In the genomic region with DNA sequence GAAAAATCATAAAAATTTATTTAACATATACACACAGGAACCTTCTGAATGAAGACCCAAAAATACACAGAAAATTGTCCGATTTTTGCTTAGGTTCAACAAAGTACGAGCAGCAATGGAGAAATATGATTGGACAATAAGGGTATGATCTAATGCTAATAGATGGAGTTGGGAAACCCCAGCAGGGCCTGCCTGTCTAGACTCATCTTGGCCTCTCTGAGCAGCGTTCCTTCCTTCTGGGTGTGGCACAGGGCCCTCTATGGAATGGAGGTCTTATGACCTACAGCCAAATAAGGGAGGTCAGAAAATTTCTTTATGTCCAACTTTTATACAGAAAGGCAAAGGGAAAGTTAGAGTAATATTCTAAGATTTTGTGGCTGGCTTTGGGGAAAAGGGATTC, we compare ENCODE assay signal across 32 cellular contexts.
"Had no signal": no experiment of that assay in that cellular context is flagged by ENCODE, and none has a peak within 500 bp of the region (broad histone marks: within the 10 kb centered on the region; RNA-seq: fewer than 3 reads in every experiment).

No MANE protein-coding gene starts in this region.

- ATAC-seq: activated CD8-positive, alpha-beta T cell treated with anti-CD3 and anti-CD28 coated beads, Interleukin-2, amount 10 ng/mL, durations not matched to agents 7 days and 5 days; activated T-cell treated with anti-CD3 and anti-CD28 coated beads, Interleukin-2, amount 50 U/mL, for 4 hours; HepG2; Panc1 had no signal

- H3K27me3 Mint-ChIP-seq: activated CD4-positive, alpha-beta T cell treated with anti-CD3 and anti-CD28 coated beads, Interleukin-2, amount 10 ng/mL, durations not matched to agents 24 days and 14 days; activated naive CD4-positive, alpha-beta T cell treated with anti-CD3 and anti-CD28 coated beads, Interleukin-2, amount 50 U/mL, for 24 hours; brain; IgD-negative memory B cell had no signal

- H3K36me3 Mint-ChIP-seq: brain, IgD-negative memory B cell had no signal

- H3K4me3 ChIP-seq: cardiac muscle cell, MG63, SJCRH30, SK-N-MC had no signal

- H3K27ac Mint-ChIP-seq: activated CD4-positive, alpha-beta T cell treated with anti-CD3 and anti-CD28 coated beads, Interleukin-2, amount 10 ng/mL, durations not matched to agents 24 days and 14 days; activated CD8-positive, alpha-beta T cell treated with anti-CD3 and anti-CD28 coated beads, Interleukin-2, amount 10 ng/mL, durations not matched to agents 7 days and 5 days; activated naive CD4-positive, alpha-beta T cell treated with anti-CD3 and anti-CD28 coated beads, Interleukin-2, amount 50 U/mL, for 24 hours; activated T-helper 1 cell treated with anti-CD3 and anti-CD28 coated beads, Interleukin-12 subunit alpha, Interleukin-12 subunit beta, Interleukin-2, Interleukin-4 antibody, amounts not matched to agents 30 ng/mL and 10 ng/mL and 1 ng/mL, durations not matched to agents 14 hours and 24 hours and 36 hours; brain; IgD-negative memory B cell had no signal

- H3K4me1 Mint-ChIP-seq: activated CD4-positive, alpha-beta T cell treated with anti-CD3 and anti-CD28 coated beads, Interleukin-2, amount 10 ng/mL, durations not matched to agents 24 days and 14 days had no signal

- DNase-seq: activated CD4-positive, alpha-beta T cell treated with anti-CD3 and anti-CD28 coated beads for 1 hour; activated CD4-positive, alpha-beta T cell treated with anti-CD3 and anti-CD28 coated beads, Interleukin-2, amount 10 ng/mL, durations not matched to agents 24 days and 14 days; activated CD4-positive, alpha-beta T cell treated with anti-CD3 and anti-CD28 coated beads, Interleukin-2, amount 50 U/mL, for 4 hours; activated CD4-positive, CD25-positive, alpha-beta regulatory T cell; activated CD8-positive, alpha-beta T cell treated with anti-CD3 and anti-CD28 coated beads, Interleukin-2, amount 10 ng/mL, durations not matched to agents 7 days and 5 days; activated effector memory CD4-positive, alpha-beta T cell treated with Interleukin-2 at 50 U/mL for 16 hours; activated T-cell treated with anti-CD3 and anti-CD28 coated beads for 4 hours; activated T-cell treated with anti-CD3 and anti-CD28 coated beads, Interleukin-2, amount 50 U/mL, for 4 hours; anterior cingulate cortex; Karpas-422; KBM-7; MG63; NCI-H1048; NCI-H1105 treated with DMSO at 0.1 percent for 48 hours; NCI-H1436; NCI-H1694; NCI-H1930; NCI-H2081 treated with DMSO at 0.1 percent for 48 hours; NCI-H345; NCI-H524 treated with DMSO at 0.1 percent for 48 hours; SHP77; SJCRH30; T1000; WERI-Rb-1 had no signal

- H3K27me3 ChIP-seq: cardiac muscle cell, MG63, SJCRH30 had no signal

- H3K36me3 ChIP-seq: cardiac muscle cell, MG63, SJCRH30, WERI-Rb-1 had no signal

- H3K9me3 Mint-ChIP-seq: activated CD4-positive, alpha-beta T cell treated with anti-CD3 and anti-CD28 coated beads, Interleukin-2, amount 10 ng/mL, durations not matched to agents 24 days and 14 days; activated naive CD4-positive, alpha-beta T cell treated with anti-CD3 and anti-CD28 coated beads, Interleukin-2, amount 50 U/mL, for 24 hours; activated T-helper 1 cell treated with anti-CD3 and anti-CD28 coated beads, Interleukin-12 subunit alpha, Interleukin-12 subunit beta, Interleukin-2, Interleukin-4 antibody, amounts not matched to agents 30 ng/mL and 10 ng/mL and 1 ng/mL, durations not matched to agents 14 hours and 24 hours and 36 hours had no signal

- H3K27ac ChIP-seq: cardiac muscle cell, SJCRH30, SK-N-MC, WERI-Rb-1 had no signal

- H3K4me3 Mint-ChIP-seq: activated CD4-positive, alpha-beta T cell treated with anti-CD3 and anti-CD28 coated beads, Interleukin-2, amount 10 ng/mL, durations not matched to agents 24 days and 14 days; activated CD8-positive, alpha-beta T cell treated with anti-CD3 and anti-CD28 coated beads, Interleukin-2, amount 10 ng/mL, durations not matched to agents 7 days and 5 days; activated naive CD4-positive, alpha-beta T cell treated with anti-CD3 and anti-CD28 coated beads, Interleukin-2, amount 50 U/mL, for 24 hours; activated T-cell treated with anti-CD3 and anti-CD28 coated beads, Interleukin-2, amount 50 U/mL, for 4 hours; activated T-helper 1 cell treated with anti-CD3 and anti-CD28 coated beads, Interleukin-12 subunit alpha, Interleukin-12 subunit beta, Interleukin-2, Interleukin-4 antibody, amounts not matched to agents 30 ng/mL and 10 ng/mL and 1 ng/mL, durations not matched to agents 14 hours and 24 hours and 36 hours; brain; IgD-negative memory B cell had no signal

- H3K9me3 ChIP-seq: MG63, SJCRH30 had no signal

- H3K4me1 ChIP-seq: SJCRH30 had no signal
